1 cellular context compared by ENCODE assay signal in genomic region chr6:158377866-158378265, GRCh38.
A peak's percentile ranks its signal among the peaks of the same experiment; 100 is the strongest.
TF ChIP-seq lines count a peak whose summit lies in the region.

No MANE protein-coding gene starts in this region.

TF ChIP-seq in IMR-90, 13 proteins besides CTCF, POLR2A, EP300 and RAD21:
- peak; percentile 28; the same call in 1 of the 2 replicates for TF ChIP-seq MXI1 (IDR thresholded peaks at IDR 0.05; ENCODE audit: borderline replicate concordance, low read depth, low read length)
- no peak for TF ChIP-seq MAZ (IDR thresholded peaks at IDR 0.05; ENCODE audit: borderline replicate concordance, low read depth, low read length)
- peak; percentile 83 for TF ChIP-seq USF2 (IDR thresholded peaks at IDR 0.05; ENCODE audit: low read depth, low read length)
TF ChIP-seq in IMR-90: peak in this region for 2.
